14 cellular contexts compared by ENCODE assay signal in the genomic region with DNA sequence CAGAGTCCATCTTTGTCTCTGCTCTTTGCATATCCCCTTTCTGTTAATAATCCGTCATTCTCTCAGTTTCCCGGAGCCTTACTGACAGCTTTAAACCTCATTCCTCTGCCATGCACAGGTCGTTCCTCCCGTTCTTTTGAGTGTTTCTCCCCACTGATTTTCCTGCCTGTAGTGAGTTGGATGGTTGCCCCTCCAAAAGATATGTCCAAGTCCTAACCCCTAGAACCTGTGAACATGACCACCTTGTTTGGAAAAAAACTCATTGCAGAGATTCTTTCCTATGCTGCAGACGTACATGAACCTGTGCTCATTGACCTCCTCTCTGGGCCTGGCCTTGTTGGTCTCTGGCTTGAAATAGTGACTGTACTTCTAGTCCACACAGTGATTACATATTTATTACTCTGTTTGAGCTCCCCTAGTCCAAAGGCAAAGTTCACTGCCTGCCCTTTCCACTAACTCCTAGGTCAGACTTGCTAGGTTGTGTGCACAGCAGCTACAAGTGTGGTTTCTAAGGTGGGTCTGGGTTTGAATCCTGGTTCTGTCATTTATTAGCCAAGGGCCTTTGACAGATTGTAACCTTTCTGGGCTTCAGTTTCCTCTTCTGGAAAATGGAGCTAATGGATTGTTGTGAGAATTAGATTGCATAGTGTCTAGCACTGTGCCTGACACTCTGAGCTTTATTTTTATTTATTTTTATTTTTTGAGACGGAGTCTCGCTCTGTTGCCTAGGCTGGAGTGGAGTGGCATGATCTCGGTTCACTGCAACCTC. TPM values are rescaled to one million over a fixed set of nuclear protein-coding genes. Genes with fewer than 3 reads are reported as not detected.
DNase-seq lines count a peak whose midpoint lies in the region; ATAC-seq and TF ChIP-seq lines count a peak whose summit lies in the region.
"Had no signal": no experiment of that assay in that cellular context is flagged by ENCODE, and none has a peak within 500 bp of the region (broad histone marks: within the 10 kb centered on the region; RNA-seq: fewer than 3 reads in every experiment).

No MANE protein-coding gene starts in this region.

- H3K27me3 Mint-ChIP-seq in CD8-positive, alpha-beta T cell (ENCODE audit: low read depth): no peaks in the 10 kb centered on the region
- no peaks in the 10 kb centered on the region for H3K27me3 Mint-ChIP-seq in dendritic cell treated with granulocyte-macrophage colony-stimulating factor and Interleukin-4, amounts not matched to agents 40 ng/mL and 50 ng/mL, for 4 days
- H3K27me3 Mint-ChIP-seq in neural progenitor cell (ENCODE audit: insufficient read depth, low read depth): peaks cover 6% of the 10 kb centered on the region

- peaks cover 15% of the 10 kb centered on the region for H3K36me3 Mint-ChIP-seq in CD8-positive, alpha-beta T cell
- H3K36me3 Mint-ChIP-seq in dendritic cell treated with granulocyte-macrophage colony-stimulating factor and Interleukin-4, amounts not matched to agents 40 ng/mL and 50 ng/mL, for 4 days (ENCODE audit: low read depth): peaks cover 41% of the 10 kb centered on the region
- H3K36me3 Mint-ChIP-seq in neural progenitor cell: peaks cover 8% of the 10 kb centered on the region

- H4K20me1 ChIP-seq in OCI-LY1 (ENCODE audit: insufficient read depth, low read length) (no peaks in the 10 kb centered on the region), neural progenitor cell (ENCODE audit: low read depth) (no peaks in the 10 kb centered on the region)

- H3K27ac ChIP-seq in CD8-positive, alpha-beta T cell (ENCODE audit: low read depth, low read length): no peak overlapping the region
- H3K27ac ChIP-seq in OCI-LY1 (ENCODE audit: low read depth, low read length, poor library complexity, severe bottlenecking): peak overlapping the region; percentile 51
- H3K27ac ChIP-seq in neural progenitor cell: no peak overlapping the region
- no peak overlapping the region for H3K27ac ChIP-seq in WERI-Rb-1
- H3K27ac ChIP-seq: suprapubic skin had no signal

- peaks cover 62% of the 10 kb centered on the region for H3K4me1 Mint-ChIP-seq in CD8-positive, alpha-beta T cell (ENCODE audit: low read depth)
- peaks cover 89% of the 10 kb centered on the region for H3K4me1 Mint-ChIP-seq in dendritic cell treated with granulocyte-macrophage colony-stimulating factor and Interleukin-4, amounts not matched to agents 40 ng/mL and 50 ng/mL, for 4 days (ENCODE audit: low read depth)
- H3K4me1 Mint-ChIP-seq in neural progenitor cell: peaks cover 6% of the 10 kb centered on the region

- POLR2A ChIA-PET in CD8-positive, alpha-beta T cell (lab: Charles Lee): interaction anchor here (0.6 to 1.1 kb wide), 3 partner anchors 9 to 102 kb away, joined by 3 to 5 read pairs (median 3); no protein-coding TSS in a partner anchor

- H3F3A ChIP-seq in OCI-LY1 (ENCODE audit: insufficient read depth, low read length): no peaks in the 10 kb centered on the region
- no peaks in the 10 kb centered on the region for H3F3A ChIP-seq in neural progenitor cell (ENCODE audit: low read depth)

- peak overlapping the region; percentile 56 for H3K4me3 Mint-ChIP-seq in CD8-positive, alpha-beta T cell
- H3K4me3 Mint-ChIP-seq in dendritic cell treated with granulocyte-macrophage colony-stimulating factor and Interleukin-4, amounts not matched to agents 40 ng/mL and 50 ng/mL, for 4 days: peak overlapping the region; percentile 44
- H3K4me3 Mint-ChIP-seq in neural progenitor cell: no peak overlapping the region

- no peak for ATAC-seq in CD8-positive, alpha-beta T cell
- no peak for ATAC-seq in HG03457 (IDR thresholded peaks at IDR 0.05; ENCODE audit: unreplicated experiment)

- TF ChIP-seq CTCF in CD8-positive, alpha-beta T cell (IDR thresholded peaks at IDR 0.05): no peak
- no peak for TF ChIP-seq CTCF in OCI-LY1 (IDR thresholded peaks at IDR 0.05; ENCODE audit: low read length)
- TF ChIP-seq CTCF in neural progenitor cell (IDR thresholded peaks at IDR 0.05): no peak
- no peak for TF ChIP-seq CTCF in WERI-Rb-1 (IDR thresholded peaks at IDR 0.05; ENCODE audit: low read depth, low read length)
- TF ChIP-seq CTCF in BE2C (IDR thresholded peaks at IDR 0.05; ENCODE audit: low read depth, low read length): no peak

- no peaks in the 10 kb centered on the region for H3K79me2 ChIP-seq in OCI-LY1 (ENCODE audit: insufficient read depth, low read length)
- H3K79me2 ChIP-seq in neural progenitor cell (ENCODE audit: low read depth): no peaks in the 10 kb centered on the region

- H3K27me3 ChIP-seq in CD8-positive, alpha-beta T cell (ENCODE audit: insufficient read depth, low read length): no peaks in the 10 kb centered on the region
- H3K27me3 ChIP-seq in OCI-LY1 (ENCODE audit: insufficient read depth, low read length): no peaks in the 10 kb centered on the region
- H3K27me3 ChIP-seq in neural progenitor cell: no peaks in the 10 kb centered on the region
- no peaks in the 10 kb centered on the region for H3K27me3 ChIP-seq in WERI-Rb-1 (ENCODE audit: insufficient read depth, low read depth, severe bottlenecking)
- H3K27me3 ChIP-seq in BE2C: no peaks in the 10 kb centered on the region
- H3K27me3 ChIP-seq: suprapubic skin had no signal

- H3K9ac ChIP-seq in OCI-LY1 (ENCODE audit: low read length): no peak overlapping the region; the same call in 1 of the 2 replicates
- no peak overlapping the region for H3K9ac ChIP-seq in neural progenitor cell

- H3K27ac Mint-ChIP-seq in CD8-positive, alpha-beta T cell: peak overlapping the region; percentile 60
- peak overlapping the region; percentile 83 for H3K27ac Mint-ChIP-seq in dendritic cell treated with granulocyte-macrophage colony-stimulating factor and Interleukin-4, amounts not matched to agents 40 ng/mL and 50 ng/mL, for 4 days
- peak overlapping the region; percentile 43 for H3K27ac Mint-ChIP-seq in neural progenitor cell

- H3K9me3 ChIP-seq in CD8-positive, alpha-beta T cell (ENCODE audit: low read length): no peaks in the 10 kb centered on the region
- no peaks in the 10 kb centered on the region for H3K9me3 ChIP-seq in OCI-LY1 (ENCODE audit: low read length)
- no peaks in the 10 kb centered on the region for H3K9me3 ChIP-seq in neural progenitor cell (ENCODE audit: low read depth)
- H3K9me3 ChIP-seq in WERI-Rb-1 (ENCODE audit: severe bottlenecking): peaks cover 2% of the 10 kb centered on the region
- no peaks in the 10 kb centered on the region for H3K9me3 ChIP-seq in BE2C
- H3K9me3 ChIP-seq: HAP-1, suprapubic skin had no signal

- no peaks in the 10 kb centered on the region for H3K9me2 ChIP-seq in OCI-LY1 (ENCODE audit: low read depth, low read length)

- H3K36me3 ChIP-seq in CD8-positive, alpha-beta T cell (ENCODE audit: insufficient read depth, low read length): no peaks in the 10 kb centered on the region
- H3K36me3 ChIP-seq in OCI-LY1 (ENCODE audit: insufficient read depth, low read length) (no peaks in the 10 kb centered on the region), neural progenitor cell (no peaks in the 10 kb centered on the region), WERI-Rb-1 (no peaks in the 10 kb centered on the region), BE2C (no peaks in the 10 kb centered on the region; the same call in 1 of the 2 replicates)
- H3K36me3 ChIP-seq: HAP-1, suprapubic skin had no signal

- H3K4me3 ChIP-seq in CD8-positive, alpha-beta T cell (ENCODE audit: low read depth, low read length): no peak overlapping the region
- H3K4me3 ChIP-seq in OCI-LY1 (ENCODE audit: low read depth, low read length, poor library complexity, severe bottlenecking) (no peak overlapping the region), neural progenitor cell (no peak overlapping the region), WERI-Rb-1 (ENCODE audit: low read depth, low read length) (no peak overlapping the region), BE2C (ENCODE audit: low read depth, low read length) (no peak overlapping the region)
- H3K4me3 ChIP-seq: HAP-1, lung, suprapubic skin had no signal

- H3K4me2 ChIP-seq in OCI-LY1 (ENCODE audit: low read length) (peak overlapping the region; percentile 28), neural progenitor cell (no peak overlapping the region)

- H2AFZ ChIP-seq in OCI-LY1 (ENCODE audit: low read length) (no peak overlapping the region), neural progenitor cell (replicated peaks) (no peak overlapping the region)

- intact Hi-C loops in CD8-positive, alpha-beta T cell (cut with DNase I, micrococcal nuclease): no loop called here
- intact Hi-C loops in dendritic cell treated with granulocyte-macrophage colony-stimulating factor and Interleukin-4, amounts not matched to agents 40 ng/mL and 50 ng/mL, for 4 days (cut with micrococcal nuclease): loop anchor here (2.0 kb wide), 1 partner anchor 29 kb away; the partner anchor contains the start of gene PPARD

- no peak for DNase-seq in CD8-positive, alpha-beta T cell
- DNase-seq in neural progenitor cell (ENCODE audit: low spot score) (no peak), WERI-Rb-1 (no peak), SHP77 treated with DMSO at 0.1 percent for 48 hours (lab: John Stamatoyannopoulos, UW) (no peak), BE2C (no peak)
- DNase-seq: DMS 273 treated with DMSO at 0.1 percent for 48 hours; NCI-H1694 treated with DMSO at 0.1 percent for 48 hours; stimulated activated CD4-positive, alpha-beta T cell treated with anti-CD3 and anti-CD28 coated beads, Interleukin-4, amount 100 ng/mL, for 4 hours had no signal

- peaks cover 46% of the 10 kb centered on the region for H3K4me1 ChIP-seq in CD8-positive, alpha-beta T cell (ENCODE audit: insufficient read depth, low read length)
- H3K4me1 ChIP-seq in OCI-LY1 (ENCODE audit: insufficient read depth, low read length, severe bottlenecking) (peaks cover 28% of the 10 kb centered on the region), neural progenitor cell (no peaks in the 10 kb centered on the region), BE2C (no peaks in the 10 kb centered on the region)
- H3K4me1 ChIP-seq: HAP-1 had no signal

- CTCF ChIA-PET in CD8-positive, alpha-beta T cell (lab: Charles Lee): interaction anchor here (0.7 to 1.5 kb wide), 6 partner anchors 30 to 1291 kb away, joined by 3 to 5 read pairs (median 3); no protein-coding TSS in a partner anchor

- no peaks in the 10 kb centered on the region for H3K9me3 Mint-ChIP-seq in CD8-positive, alpha-beta T cell
- no peaks in the 10 kb centered on the region for H3K9me3 Mint-ChIP-seq in dendritic cell treated with granulocyte-macrophage colony-stimulating factor and Interleukin-4, amounts not matched to agents 40 ng/mL and 50 ng/mL, for 4 days
- H3K9me3 Mint-ChIP-seq in neural progenitor cell: no peaks in the 10 kb centered on the region

RNA-seq across cellular contexts. Expression of gene PPARD, which starts 29.3 kb away (rescaled TPM):
- total RNA-seq in CD8-positive, alpha-beta T cell: 10 to 100 TPM; 20.0 to 21.5 TPM
- total RNA-seq in neural progenitor cell (ENCODE audit: low replicate concordance): 4.9 and 8.2 TPM in 2 replicates
- 30.0 TPM for polyA plus RNA-seq in BE2C (2012; ENCODE audit: insufficient read depth, insufficient read length, low read depth)
